ENCODE assay signal across 1 cellular context in the genomic region with DNA sequence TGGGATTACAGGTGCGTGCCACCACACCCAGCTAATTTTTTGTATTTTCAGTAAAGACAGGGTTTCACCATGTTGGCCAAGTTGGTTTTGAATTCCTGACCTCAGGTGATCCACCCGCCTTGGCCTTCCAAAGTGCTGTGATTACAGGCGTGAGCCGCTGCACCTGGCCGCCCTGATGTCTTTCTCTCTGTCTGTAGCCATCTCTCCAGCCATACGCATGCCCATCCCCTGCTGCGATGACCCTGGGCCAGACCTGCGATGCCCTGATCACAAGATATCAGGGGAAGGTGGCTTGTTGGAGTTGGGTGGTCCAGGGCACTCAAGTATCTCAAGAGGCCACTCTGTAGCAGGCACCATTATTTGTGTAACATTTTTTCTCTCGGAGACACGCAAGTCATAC.
TF ChIP-seq lines count a peak whose summit lies in the region.

No MANE protein-coding gene starts in this region.

TF ChIP-seq in H1, 55 proteins besides CTCF, POLR2A, EP300 and RAD21 (continued from another document):
- TF ChIP-seq SIX5 (IDR thresholded peaks at IDR 0.05; ENCODE audit: low read depth, low read length), result no peak
- TF ChIP-seq TCF12 (IDR thresholded peaks at IDR 0.05; ENCODE audit: low read depth, low read length), result no peak
- TF ChIP-seq JUND (IDR thresholded peaks at IDR 0.05; ENCODE audit: low read length), result no peak
